14 cellular contexts compared by ENCODE assay signal in the genomic region with DNA sequence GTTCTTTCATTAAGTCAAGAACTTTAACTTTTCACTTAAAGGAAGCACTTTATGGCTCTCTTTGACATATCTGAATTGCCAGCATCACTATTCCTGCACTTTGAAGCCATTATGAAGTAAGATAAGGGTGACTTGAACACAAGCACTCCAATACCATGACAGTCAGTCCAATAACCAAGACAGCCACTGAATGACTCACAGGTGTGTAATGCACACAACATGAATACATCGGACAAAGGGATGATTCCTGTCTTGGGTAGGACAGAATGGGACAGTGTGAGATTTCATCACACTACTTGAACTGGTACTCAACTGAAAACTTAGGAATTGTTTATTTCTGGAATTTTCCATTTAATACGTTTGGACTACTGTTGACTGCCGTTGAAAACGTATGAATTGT.
"Had no signal": no experiment of that assay in that cellular context is flagged by ENCODE, and none has a peak within 500 bp of the region (broad histone marks: within the 10 kb centered on the region; RNA-seq: fewer than 3 reads in every experiment).

No MANE protein-coding gene starts in this region.

- H3K4me3 ChIP-seq: ascending aorta, neural progenitor cell, tibial artery, vagina had no signal

- DNase-seq: activated CD4-positive, alpha-beta T cell treated with anti-CD3 and anti-CD28 coated beads, Interleukin-2, amount 50 U/mL, for 48 hours; activated naive CD4-positive, alpha-beta T cell treated with anti-CD3 and anti-CD28 coated beads for 36 hours; activated naive CD8-positive, alpha-beta T cell treated with anti-CD3 and anti-CD28 coated beads, Interleukin-2, amount 50 U/mL, for 24 hours; activated T-cell treated with anti-CD3 and anti-CD28 coated beads, Interleukin-2, amount 50 U/mL, for 1 hour; glutamatergic neuron; naive B cell; stimulated activated CD4-positive, alpha-beta T cell treated with anti-CD3 and anti-CD28 coated beads, Interleukin-4, amount 100 ng/mL, for 1 hour; stimulated activated naive CD4-positive, alpha-beta T cell; tibial artery; WERI-Rb-1 had no signal

- H3K27me3 Mint-ChIP-seq: naive B cell had no signal

- H3K4me1 Mint-ChIP-seq: activated naive CD8-positive, alpha-beta T cell treated with anti-CD3 and anti-CD28 coated beads, Interleukin-2, amount 50 U/mL, for 24 hours; naive B cell; neural progenitor cell had no signal

- H3K36me3 ChIP-seq: ascending aorta, neural progenitor cell, tibial artery, vagina, WERI-Rb-1 had no signal

- H3K36me3 Mint-ChIP-seq: naive B cell, neural progenitor cell had no signal

- H3K9me3 Mint-ChIP-seq: activated naive CD4-positive, alpha-beta T cell treated with anti-CD3 and anti-CD28 coated beads for 36 hours; activated naive CD8-positive, alpha-beta T cell treated with anti-CD3 and anti-CD28 coated beads, Interleukin-2, amount 50 U/mL, for 24 hours; activated T-helper 2 cell treated with anti-CD3 and anti-CD28 coated beads, Interferon-gamma antibody, Interleukin-2, Interleukin-4, amounts not matched to agents 10 μg/mL and 5 μg/mL and 100 μg/mL, durations not matched to agents 14 hours and 24 hours and 36 hours; neural progenitor cell had no signal

- H3K27ac Mint-ChIP-seq: activated naive CD4-positive, alpha-beta T cell treated with anti-CD3 and anti-CD28 coated beads for 36 hours; activated naive CD8-positive, alpha-beta T cell treated with anti-CD3 and anti-CD28 coated beads, Interleukin-2, amount 50 U/mL, for 24 hours; activated T-helper 2 cell treated with anti-CD3 and anti-CD28 coated beads, Interferon-gamma antibody, Interleukin-2, Interleukin-4, amounts not matched to agents 10 μg/mL and 5 μg/mL and 100 μg/mL, durations not matched to agents 14 hours and 24 hours and 36 hours; naive B cell; neural progenitor cell had no signal

- H3K9me3 ChIP-seq: ascending aorta, tibial artery, vagina had no signal

- H3K4me1 ChIP-seq: neural progenitor cell, vagina had no signal

- H3K27ac ChIP-seq: ascending aorta, neural progenitor cell, tibial artery, vagina, WERI-Rb-1 had no signal

- H3K4me3 Mint-ChIP-seq: activated naive CD4-positive, alpha-beta T cell treated with anti-CD3 and anti-CD28 coated beads for 36 hours; activated naive CD8-positive, alpha-beta T cell treated with anti-CD3 and anti-CD28 coated beads, Interleukin-2, amount 50 U/mL, for 24 hours; naive B cell; neural progenitor cell had no signal

- H3K27me3 ChIP-seq: ascending aorta, neural progenitor cell, tibial artery, vagina had no signal
